Comparison of ENCODE assay signal across 16 cellular contexts in genomic region chr13:86585826-86586225, GRCh38.
A peak's percentile ranks its signal among the peaks of the same experiment; 100 is the strongest.
DNase-seq lines count a peak whose midpoint lies in the region; FAIRE-seq and TF ChIP-seq lines count a peak whose summit lies in the region.
"Had no signal": no experiment of that assay in that cellular context is flagged by ENCODE, and none has a peak within 500 bp of the region (broad histone marks: within the 10 kb centered on the region; RNA-seq: fewer than 3 reads in every experiment).

No MANE protein-coding gene starts in this region.

- no peak overlapping the region for H3K4me2 ChIP-seq in astrocyte (ENCODE audit: low read length)
- H3K4me2 ChIP-seq in trophoblast cell (ENCODE audit: low read length): no peak overlapping the region

- peak; percentile 54 for DNase-seq in HCEC 1CT
- peak; percentile 78 for DNase-seq in astrocyte (ENCODE audit: low read depth)
- DNase-seq in left ventricle myocardium inferior: peak; percentile 16
- peak; percentile 49 for DNase-seq in smooth muscle cell of the brain vasculature (ENCODE audit: low read depth, low spot score)
- no peak for DNase-seq in globus pallidus (ENCODE audit: low spot score)
- DNase-seq in pons (ENCODE audit: low spot score): no peak
- DNase-seq in trophoblast cell: no peak
- DNase-seq: activated CD8-positive, alpha-beta T cell treated with anti-CD3 and anti-CD28 coated beads, Interleukin-2, amount 10 ng/mL, durations not matched to agents 7 days and 5 days; aorta; CD4-positive, alpha-beta memory T cell; immature natural killer cell; midbrain; NCI-H1092 treated with DMSO at 0.1 percent for 48 hours; SJCRH30; stimulated activated naive CD8-positive, alpha-beta T cell treated with anti-CD3 and anti-CD28 coated beads, Interleukin-15, amount 100 ng/mL, for 72 hours had no signal

- no peak overlapping the region for H3K18ac ChIP-seq in trophoblast cell (ENCODE audit: low read length)

- no peak overlapping the region for H4K91ac ChIP-seq in trophoblast cell (ENCODE audit: low read depth, low read length)

- intact Hi-C loops in left ventricle myocardium inferior (cut with micrococcal nuclease): no loop called here

- H3K4me1 Mint-ChIP-seq in astrocyte (ENCODE audit: low read depth, unreplicated experiment): peaks cover 4% of the 10 kb centered on the region
- H3K4me1 Mint-ChIP-seq: CD4-positive, alpha-beta memory T cell; immature natural killer cell; stimulated activated naive CD8-positive, alpha-beta T cell treated with anti-CD3 and anti-CD28 coated beads, Interleukin-15, amount 100 ng/mL, for 72 hours had no signal

- H2BK5ac ChIP-seq in trophoblast cell (ENCODE audit: low read depth, low read length, poor library complexity): no peak overlapping the region

- no peak for FAIRE-seq in astrocyte (lab: Jason Lieb, UNC)

- H2AK5ac ChIP-seq in trophoblast cell (ENCODE audit: low read length): no peak overlapping the region

- H3K79me1 ChIP-seq in trophoblast cell (ENCODE audit: low read length): no peaks in the 10 kb centered on the region

- H3K4me3 ChIP-seq in astrocyte (ENCODE audit: insufficient read depth, low read depth, low read length) (no peak overlapping the region), left ventricle myocardium inferior (no peak overlapping the region), trophoblast cell (ENCODE audit: low read depth, low read length) (no peak overlapping the region)
- H3K4me3 ChIP-seq: gastroesophageal sphincter, SJCRH30 had no signal

- H3K9ac ChIP-seq in astrocyte (ENCODE audit: low read length) (no peak overlapping the region), trophoblast cell (ENCODE audit: low read length) (no peak overlapping the region)

- no peaks in the 10 kb centered on the region for H3K36me3 Mint-ChIP-seq in astrocyte (ENCODE audit: low read depth, unreplicated experiment)
- H3K36me3 Mint-ChIP-seq: CD4-positive, alpha-beta memory T cell; immature natural killer cell had no signal

- no peaks in the 10 kb centered on the region for H4K20me1 ChIP-seq in astrocyte (ENCODE audit: insufficient read depth, low read length)

- H3K9me3 ChIP-seq in astrocyte (ENCODE audit: insufficient read depth, low read depth, low read length) (no peaks in the 10 kb centered on the region), left ventricle myocardium inferior (replicated peaks) (no peaks in the 10 kb centered on the region), trophoblast cell (ENCODE audit: insufficient read depth, low read depth, low read length) (peaks cover 4% of the 10 kb centered on the region)
- H3K9me3 ChIP-seq: gastroesophageal sphincter, SJCRH30 had no signal

- no peak overlapping the region for H3K4ac ChIP-seq in trophoblast cell (ENCODE audit: low read depth, low read length)

- no peak overlapping the region for H4K8ac ChIP-seq in trophoblast cell (ENCODE audit: low read depth, low read length)

- H3K79me2 ChIP-seq in astrocyte (ENCODE audit: insufficient read depth, low read length) (no peaks in the 10 kb centered on the region), trophoblast cell (ENCODE audit: control insufficient read depth, insufficient read depth, low read length, poor library complexity) (no peaks in the 10 kb centered on the region)

- H3K4me1 ChIP-seq in astrocyte (ENCODE audit: insufficient read depth, low read length) (no peaks in the 10 kb centered on the region), left ventricle myocardium inferior (peaks cover 6% of the 10 kb centered on the region), trophoblast cell (ENCODE audit: control insufficient read depth in 1 of 2, insufficient read depth in 2 of 2, low read length in 2 of 2) (no peaks in the 10 kb centered on the region)
- H3K4me1 ChIP-seq: gastroesophageal sphincter, SJCRH30 had no signal

- WGBS in trophoblast cell (ENCODE audit: extremely low coverage, insufficient coverage, insufficient read length): no CpG with 5 or more reads among the region's 2 CpGs

- no peaks in the 10 kb centered on the region for H3K9me3 Mint-ChIP-seq in astrocyte (ENCODE audit: unreplicated experiment)

- H2AFZ ChIP-seq in astrocyte (ENCODE audit: low read depth, low read length) (no peak overlapping the region), trophoblast cell (ENCODE audit: insufficient read depth, low read length, poor library complexity) (no peak overlapping the region)

- H3K4me3 Mint-ChIP-seq in astrocyte (ENCODE audit: unreplicated experiment): no peak overlapping the region
- H3K4me3 Mint-ChIP-seq: activated CD8-positive, alpha-beta T cell treated with anti-CD3 and anti-CD28 coated beads, Interleukin-2, amount 10 ng/mL, durations not matched to agents 7 days and 5 days; CD4-positive, alpha-beta memory T cell; immature natural killer cell; stimulated activated naive CD8-positive, alpha-beta T cell treated with anti-CD3 and anti-CD28 coated beads, Interleukin-15, amount 100 ng/mL, for 72 hours had no signal

- no peak overlapping the region for H3K23ac ChIP-seq in trophoblast cell (ENCODE audit: low read length)

- no peak overlapping the region for H2BK120ac ChIP-seq in trophoblast cell (ENCODE audit: insufficient read depth, low read length, poor library complexity)

- H3K36me3 ChIP-seq in astrocyte (ENCODE audit: insufficient read depth, low read length) (no peaks in the 10 kb centered on the region), left ventricle myocardium inferior (no peaks in the 10 kb centered on the region), trophoblast cell (ENCODE audit: control insufficient read depth in 1 of 2, insufficient read depth in 2 of 2, low read length in 2 of 2) (no peaks in the 10 kb centered on the region)
- H3K36me3 ChIP-seq: gastroesophageal sphincter, SJCRH30 had no signal

- H3K27me3 ChIP-seq in astrocyte (ENCODE audit: insufficient read depth, low read length) (no peaks in the 10 kb centered on the region), left ventricle myocardium inferior (ENCODE audit: low read depth) (no peaks in the 10 kb centered on the region), trophoblast cell (ENCODE audit: insufficient read depth, low read length) (no peaks in the 10 kb centered on the region)
- H3K27me3 ChIP-seq: gastroesophageal sphincter, SJCRH30 had no signal

- no peaks in the 10 kb centered on the region for H3K27me3 Mint-ChIP-seq in astrocyte (ENCODE audit: low read depth, unreplicated experiment)
- H3K27me3 Mint-ChIP-seq: CD4-positive, alpha-beta memory T cell; stimulated activated naive CD8-positive, alpha-beta T cell treated with anti-CD3 and anti-CD28 coated beads, Interleukin-15, amount 100 ng/mL, for 72 hours had no signal

- H3K14ac ChIP-seq in trophoblast cell (ENCODE audit: low read length): no peak overlapping the region

- H4K12ac ChIP-seq in trophoblast cell (ENCODE audit: low read depth, low read length): no peak overlapping the region

- no peak overlapping the region for H2BK12ac ChIP-seq in trophoblast cell (ENCODE audit: low read length)

- no peak overlapping the region for H3K27ac ChIP-seq in astrocyte (ENCODE audit: low read depth, low read length)
- no peak overlapping the region for H3K27ac ChIP-seq in left ventricle myocardium inferior (replicated peaks)
- no peak overlapping the region for H3K27ac ChIP-seq in trophoblast cell (ENCODE audit: low read depth, low read length)
- H3K27ac ChIP-seq: gastroesophageal sphincter, SJCRH30 had no signal

- H3K27ac Mint-ChIP-seq in astrocyte (ENCODE audit: unreplicated experiment): no peak overlapping the region
- H3K27ac Mint-ChIP-seq: activated CD8-positive, alpha-beta T cell treated with anti-CD3 and anti-CD28 coated beads, Interleukin-2, amount 10 ng/mL, durations not matched to agents 7 days and 5 days; CD4-positive, alpha-beta memory T cell; immature natural killer cell; stimulated activated naive CD8-positive, alpha-beta T cell treated with anti-CD3 and anti-CD28 coated beads, Interleukin-15, amount 100 ng/mL, for 72 hours had no signal

- no peak for TF ChIP-seq CTCF in astrocyte (IDR thresholded peaks at IDR 0.05; ENCODE audit: insufficient read depth, low read depth, low read length)
- no peak for TF ChIP-seq CTCF in left ventricle myocardium inferior (IDR thresholded peaks at IDR 0.05; ENCODE audit: borderline replicate concordance)

Comparison
In these comparisons a context has a peak if more than half of its experiments do, and no peak if none do; other contexts are left out.
1. DNase-seq: peak in HCEC 1CT (single experiment), astrocyte (single experiment), left ventricle myocardium inferior (single experiment) and smooth muscle cell of the brain vasculature (single experiment); none in globus pallidus (single experiment), pons (single experiment) and trophoblast cell (0 of 2).